Comparison of ENCODE assay signal across 30 cellular contexts in the genomic region with DNA sequence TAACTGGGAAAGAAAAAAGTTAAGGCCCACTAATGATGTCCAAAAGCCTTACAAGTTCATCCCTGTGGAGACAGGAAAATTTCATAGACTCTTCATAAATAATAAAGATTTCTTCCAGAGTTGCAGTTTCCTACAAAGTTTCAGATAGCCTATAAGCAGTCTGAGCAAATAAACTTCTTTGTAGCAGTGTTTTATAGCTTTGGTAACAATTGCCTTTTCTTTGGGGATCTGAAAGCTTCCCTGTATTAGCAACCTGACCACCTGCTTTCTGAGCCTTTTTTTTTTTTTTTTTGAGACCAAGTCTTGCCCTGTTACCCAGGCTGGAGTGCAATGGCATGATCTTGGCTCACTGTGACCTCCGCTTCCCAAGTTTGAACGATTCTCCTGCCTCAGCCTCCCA.
"Had no signal": no experiment of that assay in that cellular context is flagged by ENCODE, and none has a peak within 500 bp of the region (broad histone marks: within the 10 kb centered on the region; RNA-seq: fewer than 3 reads in every experiment).

No MANE protein-coding gene starts in this region.

- H3K36me3 Mint-ChIP-seq: natural killer cell treated with Interleukin-12 subunit alpha and Interleukin-12 subunit beta and Interleukin-15 and Interleukin-18, amount 100 ng/mL, for 72 hours had no signal

- FAIRE-seq: kidney, urothelium cell line had no signal

- H3K4me3 Mint-ChIP-seq: dendritic cell treated with granulocyte-macrophage colony-stimulating factor and Interleukin-4, amounts not matched to agents 40 ng/mL and 50 ng/mL, for 4 days; endodermal cell; memory B cell; natural killer cell treated with Interleukin-12 subunit alpha and Interleukin-12 subunit beta and Interleukin-15 and Interleukin-18, amount 100 ng/mL, for 72 hours; neural progenitor cell had no signal

- H3K4me3 ChIP-seq: colonic mucosa, gastrocnemius medialis, hepatocyte, lung, neural progenitor cell, smooth muscle cell, testis, tibial nerve, upper lobe of left lung had no signal

- H3K9me3 ChIP-seq: colonic mucosa, gastrocnemius medialis, testis, tibial nerve, upper lobe of left lung had no signal

- H3K9me3 Mint-ChIP-seq: dendritic cell treated with granulocyte-macrophage colony-stimulating factor and Interleukin-4, amounts not matched to agents 40 ng/mL and 50 ng/mL, for 4 days; endodermal cell; memory B cell; natural killer cell treated with Interleukin-12 subunit alpha and Interleukin-12 subunit beta and Interleukin-15 and Interleukin-18, amount 100 ng/mL, for 72 hours; neural progenitor cell had no signal

- H3K27ac ChIP-seq: colonic mucosa, epithelial cell of prostate, gastrocnemius medialis, hepatocyte, neural progenitor cell, parathyroid adenoma, testis, tibial nerve, upper lobe of left lung had no signal

- H3K36me3 ChIP-seq: colonic mucosa, gastrocnemius medialis, neural progenitor cell, upper lobe of left lung had no signal

- H3K4me2 ChIP-seq: hepatocyte, neural progenitor cell, smooth muscle cell had no signal

- ATAC-seq: esophagus mucosa; gastrocnemius medialis; left lobe of liver; natural killer cell treated with Interleukin-12 subunit alpha and Interleukin-12 subunit beta and Interleukin-15 and Interleukin-18, amount 100 ng/mL, for 72 hours; sciatic nerve; stimulated activated naive CD8-positive, alpha-beta T cell treated with anti-CD3 and anti-CD28 coated beads, Interleukin-15, Interleukin-2, amounts not matched to agents 100 U/mL and 50 U/mL, for 24 hours had no signal

- H3K27me3 Mint-ChIP-seq: dendritic cell treated with granulocyte-macrophage colony-stimulating factor and Interleukin-4, amounts not matched to agents 40 ng/mL and 50 ng/mL, for 4 days; memory B cell; natural killer cell treated with Interleukin-12 subunit alpha and Interleukin-12 subunit beta and Interleukin-15 and Interleukin-18, amount 100 ng/mL, for 72 hours; progenitor cell of endocrine pancreas had no signal

- H3K27ac Mint-ChIP-seq: dendritic cell treated with granulocyte-macrophage colony-stimulating factor and Interleukin-4, amounts not matched to agents 40 ng/mL and 50 ng/mL, for 4 days; endodermal cell; memory B cell; natural killer cell treated with Interleukin-12 subunit alpha and Interleukin-12 subunit beta and Interleukin-15 and Interleukin-18, amount 100 ng/mL, for 72 hours; neural progenitor cell; progenitor cell of endocrine pancreas had no signal

- H2AFZ ChIP-seq: hepatocyte, neural progenitor cell, parathyroid adenoma had no signal

- H3K4me1 Mint-ChIP-seq: neural progenitor cell had no signal

- H3K9ac ChIP-seq: neural progenitor cell, parathyroid adenoma had no signal

- H3K27me3 ChIP-seq: colonic mucosa, gastrocnemius medialis, hepatocyte, neural progenitor cell, testis, tibial nerve, upper lobe of left lung had no signal

- DNase-seq: colonic mucosa; effector CD8-positive, alpha-beta T cell; endodermal cell; foreskin fibroblast; gastrocnemius medialis; head of caudate nucleus; kidney; stimulated activated CD4-positive, alpha-beta T cell treated with anti-CD3 and anti-CD28 coated beads, Interleukin-12 subunit alpha, Interleukin-12 subunit beta, amount 100 ng/mL, for 4 hours; stimulated activated CD4-positive, alpha-beta T cell treated with anti-CD3 and anti-CD28 coated beads, Interleukin-1b, Interleukin-23, amount 100 ng/mL, for 48 hours; stimulated activated CD4-positive, alpha-beta T cell treated with anti-CD3 and anti-CD28 coated beads, Interleukin-4, amount 100 ng/mL, for 1 hour; stimulated activated CD8-positive, alpha-beta memory T cell treated with anti-CD3 and anti-CD28 coated beads, Interleukin-4, amount 100 ng/mL, for 48 hours; stimulated activated naive CD8-positive, alpha-beta T cell treated with anti-CD3 and anti-CD28 coated beads, Interleukin-15, Interleukin-2, amounts not matched to agents 100 U/mL and 50 U/mL, for 24 hours; substantia nigra; testis had no signal

- H3K4me1 ChIP-seq: colonic mucosa, gastrocnemius medialis, neural progenitor cell, parathyroid adenoma, testis, upper lobe of left lung had no signal
